9 cellular contexts compared by ENCODE assay signal in genomic region chr13:99151516-99151915, GRCh38. TPM values are rescaled to one million over a fixed set of nuclear protein-coding genes. Genes with fewer than 3 reads are reported as not detected.
DNase-seq lines count a peak whose midpoint lies in the region; ATAC-seq, FAIRE-seq and TF ChIP-seq lines count a peak whose summit lies in the region.
"Had no signal": no experiment of that assay in that cellular context is flagged by ENCODE, and none has a peak within 500 bp of the region (broad histone marks: within the 10 kb centered on the region; RNA-seq: fewer than 3 reads in every experiment).

No MANE protein-coding gene starts in this region.

- no peak overlapping the region for H3K4me3 ChIP-seq in small intestine (ENCODE audit: low read depth in 1 of 2, low read length in 2 of 2)
- H3K4me3 ChIP-seq in upper lobe of right lung: no peak overlapping the region

- WGBS in small intestine, 3 donors: 75 to 79% (median 75%) methylated on average over 4 of the region's 4 CpGs

- no peaks in the 10 kb centered on the region for H3K9me3 Mint-ChIP-seq in activated T-cell treated with anti-CD3 and anti-CD28 coated beads, Interleukin-2, amount 50 U/mL, for 24 hours

- H3K27me3 ChIP-seq in small intestine (ENCODE audit: control insufficient read depth in 2 of 2, insufficient read depth in 2 of 2, low read length in 2 of 2) (no peaks in the 10 kb centered on the region), upper lobe of right lung (no peaks in the 10 kb centered on the region)

- no peak overlapping the region for H3K27ac Mint-ChIP-seq in activated T-cell treated with anti-CD3 and anti-CD28 coated beads, Interleukin-2, amount 50 U/mL, for 24 hours

- no peaks in the 10 kb centered on the region for H3K27me3 Mint-ChIP-seq in activated T-cell treated with anti-CD3 and anti-CD28 coated beads, Interleukin-2, amount 50 U/mL, for 24 hours

- no peaks in the 10 kb centered on the region for H3K4me1 ChIP-seq in small intestine (ENCODE audit: control insufficient read depth in 2 of 2, insufficient read depth in 1 of 2, low read depth in 1 of 2, low read length in 1 of 2)
- H3K4me1 ChIP-seq in upper lobe of right lung: no peaks in the 10 kb centered on the region

- DNase-seq in activated T-cell treated with anti-CD3 and anti-CD28 coated beads for 48 hours (ENCODE audit: low read depth) (peak; percentile 6), SW480 (ENCODE audit: low spot score) (peak; percentile 46), small intestine (peak; percentile 5), amygdala (lab: John Stamatoyannopoulos, UW) (no peak), upper lobe of right lung (no peak), germinal center (ENCODE audit: low spot score) (no peak)
- no peak for DNase-seq in activated T-cell treated with anti-CD3 and anti-CD28 coated beads, Interleukin-2, amount 50 U/mL, for 24 hours

- ATAC-seq in HG03025 (IDR thresholded peaks at IDR 0.05; ENCODE audit: low FRiP score, unreplicated experiment) (peak; percentile 74), upper lobe of right lung (no peak)

- H3K4me1 Mint-ChIP-seq in activated T-cell treated with anti-CD3 and anti-CD28 coated beads, Interleukin-2, amount 50 U/mL, for 24 hours (ENCODE audit: low read depth): peaks cover 16% of the 10 kb centered on the region

- no peak for FAIRE-seq in small intestine (lab: Jason Lieb, UNC)

- H3K4me3 Mint-ChIP-seq in activated T-cell treated with anti-CD3 and anti-CD28 coated beads, Interleukin-2, amount 50 U/mL, for 24 hours: no peak overlapping the region

- TF ChIP-seq CTCF in upper lobe of right lung (IDR thresholded peaks at IDR 0.05): no peak

- no peaks in the 10 kb centered on the region for H3K9me3 ChIP-seq in small intestine (ENCODE audit: control insufficient read depth, low read depth)
- no peaks in the 10 kb centered on the region for H3K9me3 ChIP-seq in upper lobe of right lung

- H3K36me3 Mint-ChIP-seq in activated T-cell treated with anti-CD3 and anti-CD28 coated beads, Interleukin-2, amount 50 U/mL, for 24 hours (ENCODE audit: low read depth): no peaks in the 10 kb centered on the region

- H3K36me3 ChIP-seq in small intestine (ENCODE audit: control insufficient read depth in 2 of 2, insufficient read depth in 2 of 2, low read length in 2 of 2): no peaks in the 10 kb centered on the region
- H3K36me3 ChIP-seq in upper lobe of right lung: no peaks in the 10 kb centered on the region

- intact Hi-C loops in upper lobe of right lung (cut with DNase I): no loop called here

- H3K27ac ChIP-seq in small intestine (ENCODE audit: low read depth in 1 of 2, low read length in 1 of 2): no peak overlapping the region
- no peak overlapping the region for H3K27ac ChIP-seq in upper lobe of right lung
- H3K27ac ChIP-seq: VCaP had no signal

RNA-seq across cellular contexts. Expression of gene UBAC2, which starts 49.1 kb away (rescaled TPM):
- polyA plus RNA-seq in small intestine: 10 to 100 TPM; 56.2 to 83.1 (median 68.9) TPM
- 50.2 TPM for total RNA-seq in upper lobe of right lung

Comparison
In these comparisons a context has a peak if more than half of its experiments do, and no peak if none do; other contexts are left out.
1. DNase-seq: peak in activated T-cell treated with anti-CD3 and anti-CD28 coated beads for 48 hours (single experiment), SW480 (single experiment) and small intestine (single experiment); none in activated T-cell treated with anti-CD3 and anti-CD28 coated beads, Interleukin-2, amount 50 U/mL, for 24 hours (single experiment), amygdala (0 of 56), upper lobe of right lung (single experiment) and germinal center (single experiment).